Comparison of ENCODE assay signal across 1 cellular context in genomic region chr19:42401365-42402303, GRCh38.
TF ChIP-seq lines count a peak whose summit lies in the region.

No MANE protein-coding gene starts in this region.

TF ChIP-seq in HepG2, 621 proteins besides CTCF, POLR2A, EP300 and RAD21 (continued from another document):
- TF ChIP-seq CEBPB (IDR thresholded peaks at IDR 0.05; ENCODE audit: borderline replicate concordance, low read depth, low read length) (peak; percentile 6; the same call in 1 of the 2 replicates), PHF8 (CRISPR knock-in tag; IDR thresholded peaks at IDR 0.05) (peak; percentile 45), EZH2 (conservative IDR thresholded peaks at IDR 0.05; ENCODE audit: low read depth, low read length) (0 out of 2 replicates have a peak, but pooled peaks have one; percentile 43), IKZF1 (IDR thresholded peaks at IDR 0.05) (no peak), CEBPG (CRISPR knock-in tag; IDR thresholded peaks at IDR 0.05) (peak; percentile 42), ZFP62 (CRISPR knock-in tag; IDR thresholded peaks at IDR 0.05) (no peak), ZFX (CRISPR knock-in tag; IDR thresholded peaks at IDR 0.05; ENCODE audit: low read depth) (peak; percentile 42; the same call in 1 of the 2 replicates), DRAP1 (CRISPR knock-in tag; IDR thresholded peaks at IDR 0.05) (no peak)
TF ChIP-seq in HepG2: peak in this region for 26.
